Comparison of ENCODE assay signal across 9 cellular contexts in the genomic region with DNA sequence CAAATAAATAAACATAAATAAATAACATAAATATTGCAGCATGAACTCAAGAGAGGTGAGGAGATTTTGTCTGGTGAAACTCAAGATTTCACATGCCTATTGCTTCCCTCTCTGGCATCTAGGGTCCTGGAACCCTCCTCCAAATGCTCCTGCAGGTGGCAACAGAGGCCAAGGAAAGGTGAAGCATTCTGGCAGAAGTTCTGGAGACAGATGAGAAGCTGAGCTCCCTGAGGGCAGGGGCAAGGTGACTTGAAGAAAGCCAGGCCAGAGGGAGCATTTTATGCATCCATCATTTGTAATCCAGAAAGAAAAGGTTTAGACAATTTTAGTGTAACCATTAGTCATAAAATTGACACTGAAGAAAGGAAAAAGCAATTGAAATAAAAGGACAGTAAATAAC.
A peak's percentile ranks its signal among the peaks of the same experiment; 100 is the strongest.
DNase-seq lines count a peak whose midpoint lies in the region; ATAC-seq, FAIRE-seq and TF ChIP-seq lines count a peak whose summit lies in the region.
"Had no signal": no experiment of that assay in that cellular context is flagged by ENCODE, and none has a peak within 500 bp of the region (broad histone marks: within the 10 kb centered on the region; RNA-seq: fewer than 3 reads in every experiment).

No MANE protein-coding gene starts in this region.

- H3K4me3 ChIP-seq in KMS-11 (IDR thresholded peaks at IDR 0.05; ENCODE audit: insufficient read depth, low read depth, low read length) (no peak overlapping the region), RWPE2 (ENCODE audit: severe bottlenecking) (no peak overlapping the region), kidney (ENCODE audit: low read length in 2 of 2) (no peak overlapping the region)

- H3K4me3 Mint-ChIP-seq in activated naive CD8-positive, alpha-beta T cell treated with anti-CD3 and anti-CD28 coated beads, Interleukin-2, amount 50 U/mL, for 24 hours, result no peak overlapping the region

- H3K27me3 ChIP-seq in KMS-11 (ENCODE audit: insufficient read depth, low read depth), result no peaks in the 10 kb centered on the region
- H3K27me3 ChIP-seq in RWPE2 (ENCODE audit: insufficient read depth, poor library complexity, severe bottlenecking), result no peaks in the 10 kb centered on the region

- H3K79me2 ChIP-seq in KMS-11 (ENCODE audit: insufficient read depth, low read depth), result no peaks in the 10 kb centered on the region

- H3K36me3 Mint-ChIP-seq in activated naive CD8-positive, alpha-beta T cell treated with anti-CD3 and anti-CD28 coated beads, Interleukin-2, amount 50 U/mL, for 24 hours (ENCODE audit: low read depth), result no peaks in the 10 kb centered on the region

- H2AFZ ChIP-seq in KMS-11 (ENCODE audit: low read depth), result no peak overlapping the region

- no peak overlapping the region for H3K4me2 ChIP-seq in KMS-11

- peaks cover 2% of the 10 kb centered on the region for H3K27me3 Mint-ChIP-seq in activated naive CD8-positive, alpha-beta T cell treated with anti-CD3 and anti-CD28 coated beads, Interleukin-2, amount 50 U/mL, for 24 hours

- H3K9me3 ChIP-seq in RWPE2 (ENCODE audit: severe bottlenecking) (no peaks in the 10 kb centered on the region), kidney (ENCODE audit: control insufficient read depth in 1 of 2, low read length in 2 of 2) (no peaks in the 10 kb centered on the region)

- no peaks in the 10 kb centered on the region for H4K20me1 ChIP-seq in KMS-11 (ENCODE audit: insufficient read depth)

- FAIRE-seq in kidney (lab: Jason Lieb, UNC), result no peak

- intact Hi-C loops in kidney (cut with DNase I), result loop anchor here (5.0 kb wide), 1 partner anchor 608 kb away; no protein-coding TSS in a partner anchor

- ATAC-seq in RWPE2 (ENCODE audit: low read depth) (peak; percentile 33; the same call in 1 of the 3 replicates), HG03097 (IDR thresholded peaks at IDR 0.05; ENCODE audit: low FRiP score, unreplicated experiment) (no peak), GM21367 (IDR thresholded peaks at IDR 0.05; ENCODE audit: unreplicated experiment) (no peak)
- no peak for ATAC-seq in activated naive CD8-positive, alpha-beta T cell treated with anti-CD3 and anti-CD28 coated beads, Interleukin-2, amount 50 U/mL, for 24 hours
- ATAC-seq: activated naive CD4-positive, alpha-beta T cell treated with anti-CD3 and anti-CD28 coated beads, Interleukin-2, amount 50 U/mL, for 72 hours had no signal

- H3K4me1 Mint-ChIP-seq in activated naive CD8-positive, alpha-beta T cell treated with anti-CD3 and anti-CD28 coated beads, Interleukin-2, amount 50 U/mL, for 24 hours, result peaks cover 49% of the 10 kb centered on the region

- DNase-seq in ELR (ENCODE audit: low read depth) (peak; percentile 51), RWPE2 (ENCODE audit: low spot score) (no peak), kidney (no peak)
- DNase-seq in activated naive CD8-positive, alpha-beta T cell treated with anti-CD3 and anti-CD28 coated beads, Interleukin-2, amount 50 U/mL, for 24 hours, result peak; percentile 63
- DNase-seq in stimulated activated CD4-positive, alpha-beta T cell treated with anti-CD3 and anti-CD28 coated beads, TNF-alpha, amount 100 ng/mL, for 24 hours (ENCODE audit: low read depth in 3 of 3), result peak in 2 of 3 experiments; percentile 45 to 55

- H3K9me3 Mint-ChIP-seq in activated naive CD8-positive, alpha-beta T cell treated with anti-CD3 and anti-CD28 coated beads, Interleukin-2, amount 50 U/mL, for 24 hours, result no peaks in the 10 kb centered on the region

- no peak overlapping the region for H3K9ac ChIP-seq in KMS-11
- no peak overlapping the region for H3K9ac ChIP-seq in kidney (ENCODE audit: low read length in 2 of 2)

- TF ChIP-seq CTCF in KMS-11 (conservative IDR thresholded peaks at IDR 0.05; ENCODE audit: low read depth, low read length) (peak; percentile 51; the same call in 1 of the 2 replicates), RWPE2 (IDR thresholded peaks at IDR 0.05; ENCODE audit: poor library complexity, severe bottlenecking) (peak; percentile 83), kidney (IDR thresholded peaks at IDR 0.05; ENCODE audit: borderline replicate concordance, extremely low read depth, insufficient read depth) (peak; percentile 72)

- H3K36me3 ChIP-seq in KMS-11 (ENCODE audit: insufficient read depth) (no peaks in the 10 kb centered on the region), RWPE2 (ENCODE audit: low read depth) (no peaks in the 10 kb centered on the region), kidney (ENCODE audit: control insufficient read depth in 1 of 2, insufficient read depth in 2 of 2, low read length in 2 of 2) (no peaks in the 10 kb centered on the region)

- H3K27ac ChIP-seq in KMS-11 (no peak overlapping the region), RWPE2 (ENCODE audit: poor library complexity, severe bottlenecking) (no peak overlapping the region), kidney (ENCODE audit: low read depth in 2 of 2, low read length in 2 of 2) (no peak overlapping the region)

- H3K4me1 ChIP-seq in KMS-11 (ENCODE audit: low read depth, poor library complexity, severe bottlenecking) (peaks cover 4% of the 10 kb centered on the region), RWPE2 (ENCODE audit: insufficient read depth, poor library complexity, severe bottlenecking) (peaks cover 7% of the 10 kb centered on the region), kidney (ENCODE audit: control insufficient read depth in 1 of 2, insufficient read depth in 1 of 2, low read depth in 1 of 2, low read length in 2 of 2) (peaks cover 0 to 9% of the 10 kb centered on the region in 2 donors)

- H3K27ac Mint-ChIP-seq in activated naive CD8-positive, alpha-beta T cell treated with anti-CD3 and anti-CD28 coated beads, Interleukin-2, amount 50 U/mL, for 24 hours, result no peak overlapping the region

Comparison
In these comparisons a context has a peak if more than half of its experiments do, and no peak if none do; other contexts are left out.
1. DNase-seq: peak in ELR (single experiment), activated naive CD8-positive, alpha-beta T cell treated with anti-CD3 and anti-CD28 coated beads, Interleukin-2, amount 50 U/mL, for 24 hours (single experiment) and stimulated activated CD4-positive, alpha-beta T cell treated with anti-CD3 and anti-CD28 coated beads, TNF-alpha, amount 100 ng/mL, for 24 hours (2 of 3); none in RWPE2 (single experiment) and kidney (single experiment).
2. Peak in every context shown above with its lines, with median percentiles within 50 percentile points of each other: CTCF ChIP-seq.